Comparison of ENCODE assay signal across 20 cellular contexts in the genomic region with DNA sequence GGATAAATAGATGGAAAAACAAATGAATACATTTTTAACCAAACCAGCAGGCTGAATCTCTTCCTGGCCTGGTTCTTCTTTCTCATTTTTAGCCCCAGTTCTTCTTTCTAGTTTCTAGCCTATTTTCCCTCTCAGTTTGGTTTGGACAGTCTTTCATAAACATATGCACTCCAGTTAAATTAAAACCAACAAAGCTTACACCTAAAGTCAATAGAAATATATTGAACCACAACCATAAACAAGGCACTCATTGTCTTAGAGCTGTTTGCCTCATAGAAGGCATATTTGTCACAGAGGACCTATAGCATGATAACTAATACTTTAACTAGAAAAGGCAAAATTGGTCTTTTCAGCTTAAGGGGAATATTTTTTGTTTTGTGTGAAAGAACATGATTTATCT.
"Had no signal": no experiment of that assay in that cellular context is flagged by ENCODE, and none has a peak within 500 bp of the region (broad histone marks: within the 10 kb centered on the region; RNA-seq: fewer than 3 reads in every experiment).

No MANE protein-coding gene starts in this region.

- H3K4me3 ChIP-seq: adrenal gland had no signal

- ATAC-seq: activated CD4-positive, CD25-positive, alpha-beta regulatory T cell treated with anti-CD3 and anti-CD28 coated beads, Interleukin-2, amount 50 U/mL, for 24 hours; activated CD8-positive, alpha-beta T cell treated with anti-CD3 and anti-CD28 coated beads for 36 hours; activated T-cell treated with anti-CD3 and anti-CD28 coated beads, Interleukin-2, amount 50 U/mL, for 72 hours had no signal

- H3K36me3 ChIP-seq: adrenal gland, WERI-Rb-1 had no signal

- H3K27me3 ChIP-seq: adrenal gland had no signal

- H3K9me3 ChIP-seq: adrenal gland had no signal

- H3K4me3 Mint-ChIP-seq: activated CD8-positive, alpha-beta T cell treated with anti-CD3 and anti-CD28 coated beads for 36 hours; activated naive CD8-positive, alpha-beta T cell treated with anti-CD3 and anti-CD28 coated beads, Interleukin-2, amount 10 ng/mL, durations not matched to agents 7 days and 5 days; activated T-cell treated with anti-CD3 and anti-CD28 coated beads, Interleukin-2, amount 50 U/mL, for 72 hours had no signal

- H3K9me3 Mint-ChIP-seq: activated naive CD8-positive, alpha-beta T cell treated with anti-CD3 and anti-CD28 coated beads, Interleukin-2, amount 10 ng/mL, durations not matched to agents 7 days and 5 days had no signal

- H3K27me3 Mint-ChIP-seq: activated CD8-positive, alpha-beta T cell treated with anti-CD3 and anti-CD28 coated beads for 36 hours; activated naive CD8-positive, alpha-beta T cell treated with anti-CD3 and anti-CD28 coated beads, Interleukin-2, amount 10 ng/mL, durations not matched to agents 7 days and 5 days had no signal

- H3K27ac ChIP-seq: adrenal gland, WERI-Rb-1 had no signal

- H3K36me3 Mint-ChIP-seq: activated naive CD8-positive, alpha-beta T cell treated with anti-CD3 and anti-CD28 coated beads, Interleukin-2, amount 10 ng/mL, durations not matched to agents 7 days and 5 days had no signal

- DNase-seq: activated CD4-positive, alpha-beta T cell treated with anti-CD3 and anti-CD28 coated beads for 4 hours; activated CD8-positive, alpha-beta memory T cell treated with anti-CD3 and anti-CD28 coated beads, Interleukin-2, amount 50 U/mL, for 4 hours; activated CD8-positive, alpha-beta T cell treated with anti-CD3 and anti-CD28 coated beads for 36 hours; activated naive CD4-positive, alpha-beta T cell treated with anti-CD3 and anti-CD28 coated beads, Interleukin-2, amount 50 U/mL, for 16 hours; activated naive CD8-positive, alpha-beta T cell treated with anti-CD3 and anti-CD28 coated beads, Interleukin-2, amount 10 ng/mL, durations not matched to agents 7 days and 5 days; activated T-cell treated with anti-CD3 and anti-CD28 coated beads, Interleukin-2, amount 50 U/mL, for 72 hours; adrenal gland; anterior cingulate cortex; cerebellar nuclear complex; Karpas-422; NCI-H1105 treated with DMSO at 0.1 percent for 48 hours; NCI-H1436 treated with DMSO at 0.1 percent for 48 hours; NCI-H187; NCI-H2081; NCI-H446; NCI-H524; SHP77 treated with DMSO at 0.1 percent for 48 hours; T-helper 2 cell; WERI-Rb-1 had no signal

- H3K27ac Mint-ChIP-seq: activated CD8-positive, alpha-beta T cell treated with anti-CD3 and anti-CD28 coated beads for 36 hours; activated naive CD8-positive, alpha-beta T cell treated with anti-CD3 and anti-CD28 coated beads, Interleukin-2, amount 10 ng/mL, durations not matched to agents 7 days and 5 days; activated T-cell treated with anti-CD3 and anti-CD28 coated beads, Interleukin-2, amount 50 U/mL, for 72 hours had no signal

- H3K4me1 Mint-ChIP-seq: activated naive CD8-positive, alpha-beta T cell treated with anti-CD3 and anti-CD28 coated beads, Interleukin-2, amount 10 ng/mL, durations not matched to agents 7 days and 5 days had no signal

- H3K4me1 ChIP-seq: adrenal gland had no signal
